In the genomic region with DNA sequence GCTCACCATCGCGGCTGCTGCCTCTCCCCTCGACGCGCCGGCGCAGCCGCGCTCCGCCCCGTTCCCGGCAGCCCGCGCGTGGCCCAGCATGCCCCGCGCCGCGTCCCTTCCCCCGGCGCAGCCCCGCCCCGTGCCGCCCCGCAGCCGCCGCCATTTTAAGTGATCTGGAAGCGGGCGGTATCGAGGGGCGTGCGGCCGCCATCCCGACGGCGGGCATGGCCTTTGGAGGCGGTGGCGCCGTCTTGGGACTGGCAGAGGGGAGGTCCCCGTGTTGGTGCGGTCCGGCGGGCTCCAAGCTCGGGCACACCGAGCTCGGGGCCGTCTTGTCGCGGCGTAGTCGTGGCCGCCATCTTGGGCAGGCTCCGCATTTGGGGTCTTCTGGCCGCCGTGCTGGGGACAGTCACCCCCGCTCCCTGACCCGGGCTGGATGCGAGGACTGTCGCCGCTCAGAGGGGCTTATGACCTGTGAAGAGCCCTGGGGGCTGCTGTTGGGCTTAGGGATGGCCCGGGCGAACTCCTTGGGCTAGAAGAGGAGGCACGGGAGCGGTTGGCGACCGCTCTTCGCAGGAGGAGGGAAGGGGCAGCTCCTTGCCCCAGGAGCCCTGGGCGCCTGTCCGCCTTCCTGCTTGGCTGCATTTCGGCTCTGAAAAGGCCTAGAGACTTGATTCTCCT, we compare ENCODE assay signal across 8 cellular contexts. TPM values are rescaled to one million over a fixed set of nuclear protein-coding genes. Genes with fewer than 3 reads are reported as not detected.
DNase-seq lines count a peak whose midpoint lies in the region; ATAC-seq, FAIRE-seq and TF ChIP-seq lines count a peak whose summit lies in the region.

TSS of gene ELOB (minus strand) at position 50 of the 672 bp plus-strand sequence. CDS start at position 9, 41 bp downstream.

- FAIRE-seq in A549 (lab: Jason Lieb, UNC) (no peak), kidney (lab: Jason Lieb, UNC) (no peak)

- H3K4me1 ChIP-seq in A549 (peaks cover 26% of the 10 kb centered on the region), kidney (ENCODE audit: control insufficient read depth in 1 of 2, insufficient read depth in 1 of 2, low read depth in 1 of 2, low read length in 2 of 2) (peaks cover 7 to 23% of the 10 kb centered on the region in 2 donors)

- ATAC-seq in A549: peak; percentile 74 to 84
- ATAC-seq in GM18519 (IDR thresholded peaks at IDR 0.05; ENCODE audit: low FRiP score, unreplicated experiment): peak; percentile 43
- ATAC-seq in HG03066 (IDR thresholded peaks at IDR 0.05; ENCODE audit: low read depth, unreplicated experiment): peak; percentile 73

- peak within 1 kb of the TSS; percentile 95 for H3K4me3 ChIP-seq in A549
- peak within 1 kb of the TSS; percentile 89 to 95 for H3K4me3 ChIP-seq in kidney (ENCODE audit: low read length in 2 of 2)

- TF ChIP-seq CTCF in A549 (IDR thresholded peaks at IDR 0.05) (no peak), kidney (IDR thresholded peaks at IDR 0.05; ENCODE audit: borderline replicate concordance, extremely low read depth, insufficient read depth) (no peak)

- TF ChIP-seq POLR2A in A549 (IDR thresholded peaks at IDR 0.05; ENCODE audit: low read length): peak; percentile 70

- H3K9me3 ChIP-seq in A549: no peaks in the 10 kb centered on the region
- no peaks in the 10 kb centered on the region for H3K9me3 ChIP-seq in kidney (ENCODE audit: control insufficient read depth in 1 of 2, low read length in 2 of 2)

- POLR2A ChIA-PET in A549 (lab: Yijun Ruan, JAX): interaction anchor here (0.6 to 2.1 kb wide), 3 partner anchors 9 to 373 kb away, joined by 3 to 11 read pairs (median 3); no protein-coding TSS in a partner anchor

- intact Hi-C loops in kidney (cut with DNase I): no loop called here

- peak within 1 kb of the TSS; percentile 96 for H3K4me2 ChIP-seq in A549

- DNase-seq in A549 (ENCODE audit: low read depth in 1 of 2, low spot score in 1 of 2) (peak; percentile 79 to 89), NCI-H2227 (lab: John Stamatoyannopoulos, UW; ENCODE audit: unreplicated experiment) (peak; percentile 94), cerebellar cortex (ENCODE audit: low spot score) (peak; percentile 73), kidney (peak; percentile 96)
- peak; percentile 92 for DNase-seq in activated CD4-positive, CD25-positive, alpha-beta regulatory T cell treated with anti-CD3 and anti-CD28 coated beads, Interleukin-2, amount 50 U/mL, for 72 hours
- peak; percentile 81 to 88 for DNase-seq in stimulated activated CD4-positive, alpha-beta T cell treated with anti-CD3 and anti-CD28 coated beads, Interleukin-15, amount 100 ng/mL, for 1 hour (ENCODE audit: low read depth in 1 of 2, low spot score in 1 of 2)

- H3K27ac ChIP-seq in A549 (peak within 1 kb of the TSS; percentile 99 to 100), kidney (ENCODE audit: low read depth in 2 of 2, low read length in 2 of 2) (peak within 1 kb of the TSS; percentile 100)

- 0 out of 5 replicates have a peak, but pooled peaks of 1 of the 2 experiments have one; percentile 12 for TF ChIP-seq RAD21 in A549 (conservative IDR thresholded peaks at IDR 0.05 in 1 of 2, IDR thresholded peaks at IDR 0.05 in 1 of 2)

- CTCF ChIA-PET in A549 (lab: Yijun Ruan, JAX): interaction anchor here (0.6 to 3.2 kb wide), 6 partner anchors 9 to 143 kb away, joined by 3 to 11 read pairs (median 7); no protein-coding TSS in a partner anchor

- peak within 1 kb of the TSS; percentile 98 to 99 for H3K9ac ChIP-seq in kidney (ENCODE audit: low read length in 2 of 2)

- no peak for TF ChIP-seq EP300 in A549 (IDR thresholded peaks at IDR 0.05)

- 0% methylated on average over 9 of the region's 70 CpGs for WGBS in A549 (ENCODE audit: missing lambda C conversion rate)

- peaks cover 6 to 12% of the 10 kb centered on the region in 2 donors for H3K36me3 ChIP-seq in kidney (ENCODE audit: control insufficient read depth in 1 of 2, insufficient read depth in 2 of 2, low read length in 2 of 2)

TF ChIP-seq in A549, 52 proteins besides CTCF, POLR2A, EP300 and RAD21 (continues in another document):
- no peak for TF ChIP-seq HOXA7 (CRISPR knock-in tag; IDR thresholded peaks at IDR 0.05)
- TF ChIP-seq TP53 (CRISPR knock-in tag; IDR thresholded peaks at IDR 0.05): peak; percentile 36; the same call in 1 of the 2 replicates
- no peak for TF ChIP-seq EHF (CRISPR knock-in tag; IDR thresholded peaks at IDR 0.05)
- TF ChIP-seq CBX2 (IDR thresholded peaks at IDR 0.05; ENCODE audit: borderline replicate concordance, low read depth): no peak
- no peak for TF ChIP-seq HEYL (CRISPR knock-in tag; IDR thresholded peaks at IDR 0.05)
- TF ChIP-seq CBX8 (IDR thresholded peaks at IDR 0.05): no peak
- TF ChIP-seq RFX5 (IDR thresholded peaks at IDR 0.05): no peak
- TF ChIP-seq CHD4 (IDR thresholded peaks at IDR 0.05; ENCODE audit: borderline replicate concordance): no peak
- TF ChIP-seq FOSB (CRISPR knock-in tag; IDR thresholded peaks at IDR 0.05): no peak
- no peak for TF ChIP-seq JUNB (IDR thresholded peaks at IDR 0.05)
- TF ChIP-seq, protein P1, sequence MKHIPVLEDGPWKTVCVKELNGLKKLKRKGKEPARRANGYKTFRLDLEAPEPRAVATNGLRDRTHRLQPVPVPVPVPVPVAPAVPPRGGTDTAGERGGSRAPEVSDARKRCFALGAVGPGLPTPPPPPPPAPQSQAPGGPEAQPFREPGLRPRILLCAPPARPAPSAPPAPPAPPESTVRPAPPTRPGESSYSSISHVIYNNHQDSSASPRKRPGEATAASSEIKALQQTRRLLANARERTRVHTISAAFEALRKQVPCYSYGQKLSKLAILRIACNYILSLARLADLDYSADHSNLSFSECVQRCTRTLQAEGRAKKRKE (CRISPR knock-in tag; IDR thresholded peaks at IDR 0.05; ENCODE audit: low read depth): no peak
- no peak for TF ChIP-seq MYC (IDR thresholded peaks at IDR 0.05; ENCODE audit: borderline replicate concordance, low read length)
- TF ChIP-seq JUN (IDR thresholded peaks at IDR 0.05): peak; percentile 78 to 96
- TF ChIP-seq, protein P2, sequence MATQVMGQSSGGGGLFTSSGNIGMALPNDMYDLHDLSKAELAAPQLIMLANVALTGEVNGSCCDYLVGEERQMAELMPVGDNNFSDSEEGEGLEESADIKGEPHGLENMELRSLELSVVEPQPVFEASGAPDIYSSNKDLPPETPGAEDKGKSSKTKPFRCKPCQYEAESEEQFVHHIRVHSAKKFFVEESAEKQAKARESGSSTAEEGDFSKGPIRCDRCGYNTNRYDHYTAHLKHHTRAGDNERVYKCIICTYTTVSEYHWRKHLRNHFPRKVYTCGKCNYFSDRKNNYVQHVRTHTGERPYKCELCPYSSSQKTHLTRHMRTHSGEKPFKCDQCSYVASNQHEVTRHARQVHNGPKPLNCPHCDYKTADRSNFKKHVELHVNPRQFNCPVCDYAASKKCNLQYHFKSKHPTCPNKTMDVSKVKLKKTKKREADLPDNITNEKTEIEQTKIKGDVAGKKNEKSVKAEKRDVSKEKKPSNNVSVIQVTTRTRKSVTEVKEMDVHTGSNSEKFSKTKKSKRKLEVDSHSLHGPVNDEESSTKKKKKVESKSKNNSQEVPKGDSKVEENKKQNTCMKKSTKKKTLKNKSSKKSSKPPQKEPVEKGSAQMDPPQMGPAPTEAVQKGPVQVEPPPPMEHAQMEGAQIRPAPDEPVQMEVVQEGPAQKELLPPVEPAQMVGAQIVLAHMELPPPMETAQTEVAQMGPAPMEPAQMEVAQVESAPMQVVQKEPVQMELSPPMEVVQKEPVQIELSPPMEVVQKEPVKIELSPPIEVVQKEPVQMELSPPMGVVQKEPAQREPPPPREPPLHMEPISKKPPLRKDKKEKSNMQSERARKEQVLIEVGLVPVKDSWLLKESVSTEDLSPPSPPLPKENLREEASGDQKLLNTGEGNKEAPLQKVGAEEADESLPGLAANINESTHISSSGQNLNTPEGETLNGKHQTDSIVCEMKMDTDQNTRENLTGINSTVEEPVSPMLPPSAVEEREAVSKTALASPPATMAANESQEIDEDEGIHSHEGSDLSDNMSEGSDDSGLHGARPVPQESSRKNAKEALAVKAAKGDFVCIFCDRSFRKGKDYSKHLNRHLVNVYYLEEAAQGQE (IDR thresholded peaks at IDR 0.05): no peak
- TF ChIP-seq PHF8 (IDR thresholded peaks at IDR 0.05; ENCODE audit: borderline replicate concordance, low read depth): peak; percentile 75
- no peak for TF ChIP-seq POLR2AphosphoS2 (conservative IDR thresholded peaks at IDR 0.05; ENCODE audit: low read length)
- TF ChIP-seq RARB (CRISPR knock-in tag; IDR thresholded peaks at IDR 0.05): no peak
- TF ChIP-seq, protein P3, sequence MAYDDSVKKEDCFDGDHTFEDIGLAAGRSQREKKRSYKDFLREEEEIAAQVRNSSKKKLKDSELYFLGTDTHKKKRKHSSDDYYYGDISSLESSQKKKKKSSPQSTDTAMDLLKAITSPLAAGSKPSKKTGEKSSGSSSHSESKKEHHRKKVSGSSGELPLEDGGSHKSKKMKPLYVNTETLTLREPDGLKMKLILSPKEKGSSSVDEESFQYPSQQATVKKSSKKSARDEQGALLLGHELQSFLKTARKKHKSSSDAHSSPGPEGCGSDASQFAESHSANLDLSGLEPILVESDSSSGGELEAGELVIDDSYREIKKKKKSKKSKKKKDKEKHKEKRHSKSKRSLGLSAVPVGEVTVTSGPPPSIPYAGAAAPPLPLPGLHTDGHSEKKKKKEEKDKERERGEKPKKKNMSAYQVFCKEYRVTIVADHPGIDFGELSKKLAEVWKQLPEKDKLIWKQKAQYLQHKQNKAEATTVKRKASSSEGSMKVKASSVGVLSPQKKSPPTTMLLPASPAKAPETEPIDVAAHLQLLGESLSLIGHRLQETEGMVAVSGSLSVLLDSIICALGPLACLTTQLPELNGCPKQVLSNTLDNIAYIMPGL (CRISPR knock-in tag; IDR thresholded peaks at IDR 0.05; ENCODE audit: borderline replicate concordance): 0 out of 2 replicates have a peak, but pooled peaks have one; percentile 19
- TF ChIP-seq, protein P4, sequence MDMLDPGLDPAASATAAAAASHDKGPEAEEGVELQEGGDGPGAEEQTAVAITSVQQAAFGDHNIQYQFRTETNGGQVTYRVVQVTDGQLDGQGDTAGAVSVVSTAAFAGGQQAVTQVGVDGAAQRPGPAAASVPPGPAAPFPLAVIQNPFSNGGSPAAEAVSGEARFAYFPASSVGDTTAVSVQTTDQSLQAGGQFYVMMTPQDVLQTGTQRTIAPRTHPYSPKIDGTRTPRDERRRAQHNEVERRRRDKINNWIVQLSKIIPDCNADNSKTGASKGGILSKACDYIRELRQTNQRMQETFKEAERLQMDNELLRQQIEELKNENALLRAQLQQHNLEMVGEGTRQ (IDR thresholded peaks at IDR 0.05): no peak
- TF ChIP-seq CEBPB (IDR thresholded peaks at IDR 0.05): no peak
- no peak for TF ChIP-seq MAFK (IDR thresholded peaks at IDR 0.05; ENCODE audit: partially characterized antibody)

RNA-seq across cellular contexts. Expression of gene ELOB, which starts in this region (rescaled TPM):
- polyA plus RNA-seq in A549 (2011; rRNA removed) (136 and 144 TPM in 2 replicates), A549 (2017; fragmentation: RNase III; extraction: RNeasy Plus Mini Kit Qiagen cat#74134 plus additional on column Dnase treatment) (414 to 494 TPM (median 469 TPM) in 3 replicates), kidney (ENCODE audit: insufficient read depth, low read depth, low replicate concordance) (836 TPM)
- polyA plus RNA-seq in A549 (2012; cell fraction: cytosol; rRNA removed): 537 and 588 TPM in 2 replicates
- 410 and 487 TPM in 2 replicates for polyA plus RNA-seq in A549 (2012; cell fraction: nucleus; rRNA removed)
- 65.0 and 108 TPM in 2 replicates for polyA minus RNA-seq in A549 (2011; rRNA and poly(A)+ RNA removed)
- total RNA-seq in kidney: 226 TPM

Comparison
In these comparisons a context has a peak if more than half of its experiments do, and no peak if none do; other contexts are left out.
1. Peak in every context shown above with its lines: DNase-seq, ATAC-seq, H3K4me3 ChIP-seq and H3K27ac ChIP-seq.